Comparison of ENCODE assay signal across 28 cellular contexts in the genomic region with DNA sequence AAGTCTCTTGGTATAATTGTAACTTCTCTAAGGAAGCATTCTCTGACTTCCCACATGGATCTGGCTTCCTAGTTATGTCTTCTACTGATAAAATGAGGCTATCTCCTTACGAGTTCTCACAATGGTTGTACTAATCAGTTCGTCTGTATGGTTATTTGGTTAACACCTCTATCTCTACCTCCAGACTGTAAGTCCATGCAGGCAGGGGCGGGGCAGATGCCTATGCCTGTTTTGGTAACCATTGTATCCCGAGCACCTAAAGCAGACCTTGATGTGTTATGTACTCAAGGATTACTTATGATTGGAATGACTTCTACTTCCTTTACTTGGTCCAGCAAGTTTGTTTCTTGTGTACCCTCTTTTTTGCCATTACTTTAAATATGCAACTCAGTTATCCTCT.
"Had no signal": no experiment of that assay in that cellular context is flagged by ENCODE, and none has a peak within 500 bp of the region (broad histone marks: within the 10 kb centered on the region; RNA-seq: fewer than 3 reads in every experiment).

No MANE protein-coding gene starts in this region.

- H3K4me3 ChIP-seq: lower lobe of right lung, neural progenitor cell, ovary, right atrium auricular region, skin epidermis, stomach, testis, thyroid gland, transverse colon, vagina had no signal

- H3K4me3 Mint-ChIP-seq: mesothelial cell of epicardium; naive B cell; natural killer cell; nephron progenitor cell; neural progenitor cell; stimulated activated naive B cell treated with anti-CD40 and anti-IgM and Interleukin-4, amounts not matched to agents 10 μg/mL and 1 μg/mL and 100 μg/mL, for 72 hours had no signal

- H3K36me3 Mint-ChIP-seq: neural progenitor cell had no signal

- H3K9me3 ChIP-seq: neutrophil, testis, thyroid gland, vagina had no signal

- H3K36me3 ChIP-seq: lower lobe of right lung, neural progenitor cell, neutrophil, ovary, right atrium auricular region, stomach, thyroid gland, transverse colon, vagina had no signal

- H3K4me1 Mint-ChIP-seq: mesothelial cell of epicardium; naive B cell; natural killer cell; nephron progenitor cell; stimulated activated naive B cell treated with anti-CD40 and anti-IgM and Interleukin-4, amounts not matched to agents 10 μg/mL and 1 μg/mL and 100 μg/mL, for 72 hours had no signal

- H3K27ac ChIP-seq: lower lobe of right lung, neural progenitor cell, neutrophil, ovary, right atrium auricular region, skin epidermis, stomach, testis, thyroid gland, transverse colon, vagina had no signal

- H3K27ac Mint-ChIP-seq: mesothelial cell of epicardium; naive B cell; natural killer cell; nephron progenitor cell; neural progenitor cell; progenitor cell of endocrine pancreas; stimulated activated naive B cell treated with anti-CD40 and anti-IgM and Interleukin-4, amounts not matched to agents 10 μg/mL and 1 μg/mL and 100 μg/mL, for 72 hours had no signal

- H3K27me3 ChIP-seq: ovary, right atrium auricular region, stomach, testis, thyroid gland, transverse colon, vagina had no signal

- DNase-seq: hippocampal formation; kidney glomerular epithelial cell; left cardiac atrium; left ventricle myocardium superior; lower lobe of right lung; mammary epithelial cell; naive B cell; natural killer cell; nephron progenitor cell; occipital lobe; ovary; stimulated activated CD4-positive, alpha-beta T cell treated with anti-CD3 and anti-CD28 coated beads, Interleukin-12 subunit alpha, Interleukin-12 subunit beta, amount 100 ng/mL, for 4 hours; stimulated activated CD4-positive, alpha-beta T cell treated with anti-CD3 and anti-CD28 coated beads, Interleukin-15, amount 100 ng/mL, for 24 hours; stimulated activated CD4-positive, alpha-beta T cell treated with anti-CD3 and anti-CD28 coated beads, Interleukin-2, amount 100 ng/mL, for 24 hours; stimulated activated CD4-positive, alpha-beta T cell treated with anti-CD3 and anti-CD28 coated beads, Interleukin-4, amount 100 ng/mL, for 1 hour; stimulated activated naive B cell treated with anti-CD40 and anti-IgM and Interleukin-4, amounts not matched to agents 10 μg/mL and 1 μg/mL and 100 μg/mL, for 72 hours; stimulated activated naive CD8-positive, alpha-beta T cell treated with anti-CD3 and anti-CD28 coated beads, Interleukin-15, Interleukin-2, amounts not matched to agents 100 U/mL and 50 U/mL, for 24 hours; stomach; testis; thyroid gland; transverse colon had no signal

- H3K4me1 ChIP-seq: lower lobe of right lung, neural progenitor cell, right atrium auricular region, stomach, thyroid gland, transverse colon had no signal
